Comparison of ENCODE assay signal across 25 cellular contexts in genomic region chr13:98068511-98068910, GRCh38.
A peak's percentile ranks its signal among the peaks of the same experiment; 100 is the strongest.
DNase-seq lines count a peak whose midpoint lies in the region; ATAC-seq and TF ChIP-seq lines count a peak whose summit lies in the region.
"Had no signal": no experiment of that assay in that cellular context is flagged by ENCODE, and none has a peak within 500 bp of the region (broad histone marks: within the 10 kb centered on the region; RNA-seq: fewer than 3 reads in every experiment).

No MANE protein-coding gene starts in this region.

- no peaks in the 10 kb centered on the region for H3K4me1 Mint-ChIP-seq in CD8-positive, alpha-beta memory T cell
- no peaks in the 10 kb centered on the region for H3K4me1 Mint-ChIP-seq in activated CD4-positive, alpha-beta memory T cell treated with anti-CD3 and anti-CD28 coated beads, Interleukin-2, amount 10 ng/mL, durations not matched to agents 7 days and 5 days
- H3K4me1 Mint-ChIP-seq: CD4-positive, CD25-positive, alpha-beta regulatory T cell; central memory CD8-positive, alpha-beta T cell; immature natural killer cell; naive thymus-derived CD4-positive, alpha-beta T cell had no signal

- H3K4me1 ChIP-seq in lower lobe of right lung: no peaks in the 10 kb centered on the region
- no peaks in the 10 kb centered on the region for H3K4me1 ChIP-seq in CD8-positive, alpha-beta memory T cell (ENCODE audit: insufficient read depth, low read length)
- H3K4me1 ChIP-seq: heart left ventricle, thyroid gland had no signal

- H3K27me3 ChIP-seq in lower lobe of right lung (ENCODE audit: low read depth): no peaks in the 10 kb centered on the region
- H3K27me3 ChIP-seq in CD8-positive, alpha-beta memory T cell (ENCODE audit: insufficient read depth, low read length, poor library complexity, severe bottlenecking): no peaks in the 10 kb centered on the region
- H3K27me3 ChIP-seq: ovary, thyroid gland had no signal

- no peaks in the 10 kb centered on the region for H3K9me3 ChIP-seq in lower lobe of right lung
- H3K9me3 ChIP-seq in CD8-positive, alpha-beta memory T cell (ENCODE audit: low read length): no peaks in the 10 kb centered on the region
- H3K9me3 ChIP-seq: heart left ventricle, ovary, thyroid gland had no signal

- H3K27me3 Mint-ChIP-seq in CD8-positive, alpha-beta memory T cell: peaks cover 9 to 16% of the 10 kb centered on the region in 2 donors
- H3K27me3 Mint-ChIP-seq in activated CD4-positive, alpha-beta memory T cell treated with anti-CD3 and anti-CD28 coated beads, Interleukin-2, amount 10 ng/mL, durations not matched to agents 7 days and 5 days: no peaks in the 10 kb centered on the region
- H3K27me3 Mint-ChIP-seq: CD4-positive, CD25-positive, alpha-beta regulatory T cell had no signal

- no peak overlapping the region for H3K27ac ChIP-seq in lower lobe of right lung
- no peak overlapping the region for H3K27ac ChIP-seq in CD8-positive, alpha-beta memory T cell (ENCODE audit: low read depth, low read length)
- H3K27ac ChIP-seq: GM23248, heart left ventricle, ovary, thyroid gland had no signal

- H3K36me3 ChIP-seq in lower lobe of right lung: no peaks in the 10 kb centered on the region
- no peaks in the 10 kb centered on the region for H3K36me3 ChIP-seq in CD8-positive, alpha-beta memory T cell (ENCODE audit: insufficient read depth, low read length)
- H3K36me3 ChIP-seq: heart left ventricle, ovary, thyroid gland had no signal

- H3K27ac Mint-ChIP-seq in CD8-positive, alpha-beta memory T cell: no peak overlapping the region
- no peak overlapping the region for H3K27ac Mint-ChIP-seq in activated CD4-positive, alpha-beta memory T cell treated with anti-CD3 and anti-CD28 coated beads, Interleukin-2, amount 10 ng/mL, durations not matched to agents 7 days and 5 days
- H3K27ac Mint-ChIP-seq: CD4-positive, CD25-positive, alpha-beta regulatory T cell; immature natural killer cell; naive thymus-derived CD4-positive, alpha-beta T cell had no signal

- H3K36me3 Mint-ChIP-seq in CD8-positive, alpha-beta memory T cell: no peaks in the 10 kb centered on the region
- H3K36me3 Mint-ChIP-seq in activated CD4-positive, alpha-beta memory T cell treated with anti-CD3 and anti-CD28 coated beads, Interleukin-2, amount 10 ng/mL, durations not matched to agents 7 days and 5 days (ENCODE audit: low read depth): no peaks in the 10 kb centered on the region
- H3K36me3 Mint-ChIP-seq: CD4-positive, CD25-positive, alpha-beta regulatory T cell; immature natural killer cell; naive thymus-derived CD4-positive, alpha-beta T cell had no signal

- peak; percentile 61 to 77 for ATAC-seq in lower lobe of right lung
- ATAC-seq: heart left ventricle; naive thymus-derived CD4-positive, alpha-beta T cell had no signal

- no peak overlapping the region for H3K4me3 ChIP-seq in lower lobe of right lung
- no peak overlapping the region for H3K4me3 ChIP-seq in CD8-positive, alpha-beta memory T cell (ENCODE audit: low read length)
- H3K4me3 ChIP-seq: GM23248, heart left ventricle, ovary, thyroid gland had no signal

- TF ChIP-seq CTCF in lower lobe of right lung (IDR thresholded peaks at IDR 0.05): no peak

- CTCF ChIA-PET in CD8-positive, alpha-beta memory T cell (lab: Charles Lee): no interaction called here
- CTCF ChIA-PET in activated CD4-positive, alpha-beta memory T cell treated with anti-CD3 and anti-CD28 coated beads, Interleukin-2, amount 10 ng/mL, durations not matched to agents 7 days and 5 days (lab: Charles Lee): no interaction called here

- POLR2A ChIA-PET in CD8-positive, alpha-beta memory T cell (lab: Charles Lee): no interaction called here
- POLR2A ChIA-PET in activated CD4-positive, alpha-beta memory T cell treated with anti-CD3 and anti-CD28 coated beads, Interleukin-2, amount 10 ng/mL, durations not matched to agents 7 days and 5 days (lab: Charles Lee): no interaction called here

- no peak overlapping the region for H3K4me3 Mint-ChIP-seq in CD8-positive, alpha-beta memory T cell
- no peak overlapping the region for H3K4me3 Mint-ChIP-seq in activated CD4-positive, alpha-beta memory T cell treated with anti-CD3 and anti-CD28 coated beads, Interleukin-2, amount 10 ng/mL, durations not matched to agents 7 days and 5 days
- H3K4me3 Mint-ChIP-seq: CD4-positive, CD25-positive, alpha-beta regulatory T cell; central memory CD8-positive, alpha-beta T cell; immature natural killer cell; naive thymus-derived CD4-positive, alpha-beta T cell had no signal

- no peaks in the 10 kb centered on the region for H3K9me3 Mint-ChIP-seq in CD8-positive, alpha-beta memory T cell
- no peaks in the 10 kb centered on the region for H3K9me3 Mint-ChIP-seq in activated CD4-positive, alpha-beta memory T cell treated with anti-CD3 and anti-CD28 coated beads, Interleukin-2, amount 10 ng/mL, durations not matched to agents 7 days and 5 days
- H3K9me3 Mint-ChIP-seq: central memory CD8-positive, alpha-beta T cell; immature natural killer cell had no signal

- intact Hi-C loops in lower lobe of right lung (cut with DNase I): no loop called here

- DNase-seq in DMS79 (lab: John Stamatoyannopoulos, UW): peak; percentile 33
- DNase-seq in NCI-H146 (lab: John Stamatoyannopoulos, UW): peak; percentile 75
- DNase-seq in astrocyte of the hippocampus (ENCODE audit: low read depth, low spot score): peak; percentile 10
- DNase-seq in lower lobe of right lung: no peak
- no peak for DNase-seq in CD8-positive, alpha-beta memory T cell
- no peak for DNase-seq in stimulated activated naive CD4-positive, alpha-beta T cell (lab: John Stamatoyannopoulos, UW)
- DNase-seq in activated CD4-positive, alpha-beta memory T cell treated with anti-CD3 and anti-CD28 coated beads, Interleukin-2, amount 10 ng/mL, durations not matched to agents 7 days and 5 days: no peak
- DNase-seq in central memory CD4-positive, alpha-beta T cell: no peak
- DNase-seq: activated CD4-positive, alpha-beta T cell treated with anti-CD3 and anti-CD28 coated beads, Interleukin-2, amount 50 U/mL, for 1 hour; activated CD8-positive, alpha-beta memory T cell treated with anti-CD3 and anti-CD28 coated beads, Interleukin-2, amount 50 U/mL, for 48 hours; activated gamma-delta T cell; amniotic stem cell; CD4-positive, CD25-positive, alpha-beta regulatory T cell; EL; GM23248; heart left ventricle; immature natural killer cell; naive thymus-derived CD4-positive, alpha-beta T cell; NCI-H1436; NCI-H446; ovary; stimulated activated naive CD4-positive, alpha-beta T cell treated with Interleukin-2 at 50 U/mL for 16 hours; T-helper 1 cell; thyroid gland had no signal

Comparison
In these comparisons a context has a peak if more than half of its experiments do, and no peak if none do; other contexts are left out.
1. DNase-seq: peak in DMS79 (single experiment), NCI-H146 (single experiment) and astrocyte of the hippocampus (single experiment); none in lower lobe of right lung (single experiment), CD8-positive, alpha-beta memory T cell (0 of 5), stimulated activated naive CD4-positive, alpha-beta T cell (0 of 6), activated CD4-positive, alpha-beta memory T cell treated with anti-CD3 and anti-CD28 coated beads, Interleukin-2, amount 10 ng/mL, durations not matched to agents 7 days and 5 days (single experiment) and central memory CD4-positive, alpha-beta T cell (single experiment).